8 cellular contexts compared by ENCODE assay signal in the genomic region with DNA sequence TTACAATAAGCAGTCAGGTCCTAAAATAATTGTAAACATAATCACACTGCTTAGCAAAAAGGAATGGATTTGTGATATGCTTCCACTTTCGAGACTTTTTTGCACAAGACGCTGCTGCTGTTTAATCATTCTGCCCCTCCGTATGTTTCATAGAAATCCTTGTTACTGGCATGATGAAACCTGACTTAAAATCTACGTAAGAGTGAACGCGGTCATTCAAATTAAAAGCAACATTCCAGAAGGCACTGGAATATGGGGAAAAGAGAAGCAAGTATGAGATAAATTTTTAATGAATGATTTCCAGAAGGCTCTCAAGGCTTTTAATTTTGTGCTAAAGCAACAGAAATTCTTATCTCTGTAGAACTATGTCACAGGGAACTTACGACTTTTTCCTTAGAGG. TPM values are rescaled to one million over a fixed set of nuclear protein-coding genes. Genes with fewer than 3 reads are reported as not detected.
DNase-seq lines count a peak whose midpoint lies in the region; ATAC-seq, FAIRE-seq and TF ChIP-seq lines count a peak whose summit lies in the region.

No MANE protein-coding gene starts in this region.

- ATAC-seq in Right ventricle myocardium inferior = no peak
- ATAC-seq in GM12878 = no peak
- no peak for ATAC-seq in lower lobe of right lung
- no peak for ATAC-seq in HG03039 (IDR thresholded peaks at IDR 0.05; ENCODE audit: unreplicated experiment)

- peaks cover 0 to 37% of the 10 kb centered on the region in 2 donors for H3K4me1 ChIP-seq in right atrium auricular region
- peaks cover 10% of the 10 kb centered on the region for H3K4me1 ChIP-seq in GM12878 (ENCODE audit: control insufficient read depth, insufficient read depth, low read length)
- H3K4me1 ChIP-seq in lower lobe of right lung = peaks cover 47% of the 10 kb centered on the region
- H3K4me1 ChIP-seq in vagina = peaks cover 51% of the 10 kb centered on the region

- POLR2A ChIA-PET in GM12878 (lab: Charles Lee) = interaction anchor here (1.0 kb wide), 1 partner anchor 43 kb away, joined by 8 read pairs; the partner anchor contains the start of gene CDKN3

- BruUV-seq in GM12878 (replicated peaks; lab: Mats Ljungman, UMichigan) = TSS peak; percentile 57

- H3K4me3 ChIP-seq in right atrium auricular region (peak overlapping the region; percentile 67 to 72), GM12878 (peak overlapping the region; percentile 72), lower lobe of right lung (peak overlapping the region; percentile 70), vagina (peak overlapping the region; percentile 66 to 96)

- no peaks in the 10 kb centered on the region for H4K20me1 ChIP-seq in GM12878 (ENCODE audit: control insufficient read depth, insufficient read depth)

- no peak for FAIRE-seq in GM12878 (lab: Jason Lieb, UNC)

- WGBS in GM12878 (ENCODE audit: insufficient coverage, insufficient replicate concordance, low lambda C conversion rate, missing lambda C conversion rate) = 72% methylated on average over 7 of the region's 7 CpGs

- in situ Hi-C loops in GM12878 (cut with MboI) = no loop called here

- H3K9me3 ChIP-seq in right atrium auricular region (no peaks in the 10 kb centered on the region), GM12878 (replicated peaks; ENCODE audit: control insufficient read depth, insufficient read depth, low read length) (no peaks in the 10 kb centered on the region; the same call in 2 of the 3 replicates), lower lobe of right lung (no peaks in the 10 kb centered on the region), vagina (no peaks in the 10 kb centered on the region)

- peak overlapping the region; percentile 86 for H3K4me2 ChIP-seq in GM12878 (ENCODE audit: control insufficient read depth, insufficient read depth)

- SMC1A ChIA-PET in GM12878 (lab: Charles Lee; ENCODE audit: uncharacterized antibody, unreplicated experiment) = interaction anchor here (1.9 kb wide), 1 partner anchor 44 kb away, joined by 4 read pairs; no protein-coding TSS in a partner anchor

- peaks cover 60% of the 10 kb centered on the region for H3K79me2 ChIP-seq in GM12878 (ENCODE audit: control insufficient read depth, insufficient read depth, low read length)

- CTCF ChIA-PET in GM12878 (lab: Yijun Ruan, JAX) = interaction anchor here (1.1 to 1.9 kb wide), 4 partner anchors 10 to 49 kb away, joined by 3 to 8 read pairs (median 4); partner anchors contain the start of genes CDKN3 and GMFB

- no peak for TF ChIP-seq CTCF in right atrium auricular region (IDR thresholded peaks at IDR 0.05)
- TF ChIP-seq CTCF in GM12878 (IDR thresholded peaks at IDR 0.05 in 2 of 3, conservative IDR thresholded peaks at IDR 0.05 in 1 of 3; ENCODE audit: control insufficient read depth in 2 of 3, extremely low read depth in 1 of 3, insufficient read depth in 1 of 3, low read depth in 3 of 3, low read length in 3 of 3) = no peak
- no peak for TF ChIP-seq CTCF in lower lobe of right lung (IDR thresholded peaks at IDR 0.05)
- TF ChIP-seq CTCF in vagina (IDR thresholded peaks at IDR 0.05) = no peak

- no peak for TF ChIP-seq POLR2A in GM12878 (IDR thresholded peaks at IDR 0.05; ENCODE audit: low read depth, low read length)
- TF ChIP-seq POLR2A in vagina (IDR thresholded peaks at IDR 0.05) = no peak

- H3K9ac ChIP-seq in GM12878 (ENCODE audit: control insufficient read depth, insufficient read depth, low read length) = peak overlapping the region; percentile 83

- peak overlapping the region; percentile 83 to 85 for H3K27ac ChIP-seq in right atrium auricular region
- peak overlapping the region; percentile 85 for H3K27ac ChIP-seq in GM12878 (ENCODE audit: control insufficient read depth, insufficient read depth)
- H3K27ac ChIP-seq in lower lobe of right lung = peak overlapping the region; percentile 89
- no peak overlapping the region for H3K27ac ChIP-seq in vagina

- H3K27me3 ChIP-seq in right atrium auricular region = no peaks in the 10 kb centered on the region
- H3K27me3 ChIP-seq in GM12878 (replicated peaks in 1 of 2; ENCODE audit: control insufficient read depth in 2 of 2, insufficient read depth in 2 of 2, low read length in 1 of 2) = no peaks in the 10 kb centered on the region
- H3K27me3 ChIP-seq in lower lobe of right lung (ENCODE audit: low read depth) = no peaks in the 10 kb centered on the region
- no peaks in the 10 kb centered on the region for H3K27me3 ChIP-seq in vagina

- RAD21 ChIA-PET in GM12878 (lab: Charles Lee; ENCODE audit: unreplicated experiment) = interaction anchor here (1.4 to 1.5 kb wide), 2 partner anchors 43 to 48 kb away, joined by 4 to 7 read pairs; partner anchors contain the start of genes CDKN3 and GMFB

- TF ChIP-seq RAD21 in GM12878 (IDR thresholded peaks at IDR 0.05; ENCODE audit: insufficient read depth, low read depth, low read length) = no peak

- H2AFZ ChIP-seq in GM12878 (ENCODE audit: control insufficient read depth, low read depth, low read length) = no peak overlapping the region

- no peak for DNase-seq in right atrium auricular region (ENCODE audit: low spot score)
- no peak for DNase-seq in Right ventricle myocardium inferior (ENCODE audit: missing footprints)
- no peak for DNase-seq in GM12878 (ENCODE audit: low read depth, low spot score)
- no peak for DNase-seq in lower lobe of right lung
- no peak for DNase-seq in vagina (ENCODE audit: extremely low spot score in 2 of 2)
- DNase-seq in ecto neural progenitor cell (ENCODE audit: low spot score) = no peak
- no peak for DNase-seq in putamen (ENCODE audit: low spot score)

- intact Hi-C loops in Right ventricle myocardium inferior (cut with DNase I) (loop anchor here (2.0 kb wide), 1 partner anchor 49 kb away; the partner anchor contains the start of gene GMFB), GM12878 (cut with micrococcal nuclease; ENCODE audit: unreplicated experiment) (loop anchor here (2.0 kb wide), 1 partner anchor 49 kb away; the partner anchor contains the start of gene GMFB), lower lobe of right lung (cut with DNase I) (no loop called here), vagina (cut with DNase I) (no loop called here)

- no peaks in the 10 kb centered on the region for H3K36me3 ChIP-seq in right atrium auricular region
- no peaks in the 10 kb centered on the region for H3K36me3 ChIP-seq in GM12878 (ENCODE audit: control insufficient read depth in 2 of 2, insufficient read depth in 2 of 2, low read length in 1 of 2)
- H3K36me3 ChIP-seq in lower lobe of right lung = no peaks in the 10 kb centered on the region
- H3K36me3 ChIP-seq in vagina = no peaks in the 10 kb centered on the region

- no peak for TF ChIP-seq EP300 in GM12878 (IDR thresholded peaks at IDR 0.05; ENCODE audit: borderline replicate concordance in 1 of 2, control insufficient read depth in 1 of 2, low read depth in 2 of 2, low read length in 2 of 2)

RNA-seq across cellular contexts. Expression of gene CNIH1, which starts 1.1 kb away (rescaled TPM):
- 100 to 1,000 TPM; 132 to 134 TPM for total RNA-seq in right atrium auricular region
- total RNA-seq in Right ventricle myocardium inferior = 86.8 TPM
- 24.5 and 25.7 TPM in 2 replicates for total RNA-seq in GM12878 (2013; cell fraction: nucleolus; rRNA removed)
- total RNA-seq in GM12878 (2014; rRNA removed) = 48.9 and 51.9 TPM in 2 replicates
- total RNA-seq in GM12878 (2014; rRNA removed; fragmentation: Illumina TruSeq; extraction: Trizol) = 56.9 and 60.8 TPM in 2 replicates
- 64.5 and 66.0 TPM in 2 replicates for total RNA-seq in GM12878 (2021)
- 14.5 TPM for polyA plus RNA-seq in GM12878 (2011; ENCODE audit: low read depth)
- 202 and 230 TPM in 2 replicates for polyA plus RNA-seq in GM12878 (2011; rRNA removed)
- 124 and 261 TPM in 2 replicates for polyA plus RNA-seq in GM12878 (2011; cell fraction: cytosol; rRNA removed)
- polyA plus RNA-seq in GM12878 (2011; cell fraction: nucleus; rRNA removed) = 24.5 and 41.0 TPM in 2 replicates
- 67.9 and 102 TPM in 2 replicates for polyA plus RNA-seq in GM12878 (2012)
- 97.0 and 109 TPM in 2 replicates for polyA plus RNA-seq in GM12878 (2014; fragmentation: Illumina TruSeq; extraction: Trizol)
- 100 to 1,000 TPM; 206 to 274 TPM for polyA plus RNA-seq in GM12878 (2014; fragmentation: Nextera tagmentation; extraction: Ambion mirVana)
- polyA plus RNA-seq in GM12878 (2014; rRNA removed) = 73.1 and 86.2 TPM in 2 replicates
- 100 to 1,000 TPM; 110 to 112 TPM for polyA plus RNA-seq in GM12878 (2016; fragmentation: Nextera tagmentation; extraction: Ambion mirVana)
- polyA minus RNA-seq in GM12878 (2011; rRNA and poly(A)+ RNA removed) = 145 and 152 TPM in 2 replicates
- polyA minus RNA-seq in GM12878 (2011; cell fraction: cytosol; rRNA and poly(A)+ RNA removed) = 62.3 and 73.7 TPM in 2 replicates
- 10.0 and 18.3 TPM in 2 replicates for polyA minus RNA-seq in GM12878 (2011; cell fraction: nucleus; rRNA and poly(A)+ RNA removed)
- 101 TPM for total RNA-seq in lower lobe of right lung
- total RNA-seq in vagina = 124 TPM

RNA-seq across cellular contexts. Expression of gene CDKN3, which starts 43.2 kb away (rescaled TPM):
- total RNA-seq in right atrium auricular region (10 to 100 TPM in 1 of 2 donors, 1 to 10 TPM in 1; 3.6 to 11.1 TPM), Right ventricle myocardium inferior (4.7 TPM), GM12878 (2014; rRNA removed) (71.0 and 86.9 TPM in 2 replicates), GM12878 (2014; rRNA removed; fragmentation: Illumina TruSeq; extraction: Trizol) (99.5 and 99.6 TPM in 2 replicates), GM12878 (2021) (54.9 and 61.8 TPM in 2 replicates), lower lobe of right lung (1.9 TPM), vagina (6.6 TPM)
- 5.0 and 6.6 TPM in 2 replicates for total RNA-seq in GM12878 (2013; cell fraction: nucleolus; rRNA removed)
- 37.1 TPM for polyA plus RNA-seq in GM12878 (2011; ENCODE audit: low read depth)
- polyA plus RNA-seq in GM12878 (2011; rRNA removed) (111 and 155 TPM in 2 replicates), GM12878 (2014; fragmentation: Illumina TruSeq; extraction: Trizol) (111 and 118 TPM in 2 replicates), GM12878 (2014; fragmentation: Nextera tagmentation; extraction: Ambion mirVana) (100 to 1,000 TPM; 173 to 197 TPM), GM12878 (2014; rRNA removed) (63.4 and 97.0 TPM in 2 replicates), GM12878 (2016; fragmentation: Nextera tagmentation; extraction: Ambion mirVana) (100 to 1,000 TPM; 149 to 167 TPM)
- 51.6 and 62.4 TPM in 2 replicates for polyA plus RNA-seq in GM12878 (2011; cell fraction: cytosol; rRNA removed)
- polyA plus RNA-seq in GM12878 (2011; cell fraction: nucleus; rRNA removed) = 27.7 and 33.5 TPM in 2 replicates
- 42.5 and 53.2 TPM in 2 replicates for polyA plus RNA-seq in GM12878 (2012)
- 26.8 and 49.6 TPM in 2 replicates for polyA minus RNA-seq in GM12878 (2011; rRNA and poly(A)+ RNA removed)
- 15.2 and 18.8 TPM in 2 replicates for polyA minus RNA-seq in GM12878 (2011; cell fraction: cytosol; rRNA and poly(A)+ RNA removed)
- 8.0 and 10.0 TPM in 2 replicates for polyA minus RNA-seq in GM12878 (2011; cell fraction: nucleus; rRNA and poly(A)+ RNA removed)

RNA-seq across cellular contexts. Expression of gene GMFB, which starts 48.7 kb away (rescaled TPM):
- 10 to 100 TPM; 28.0 to 29.4 TPM for total RNA-seq in right atrium auricular region
- total RNA-seq in Right ventricle myocardium inferior = 24.9 TPM
- 92.7 and 93.3 TPM in 2 replicates for total RNA-seq in GM12878 (2013; cell fraction: nucleolus; rRNA removed)
- total RNA-seq in GM12878 (2014; rRNA removed) = 42.4 and 63.9 TPM in 2 replicates
- 58.2 and 59.7 TPM in 2 replicates for total RNA-seq in GM12878 (2014; rRNA removed; fragmentation: Illumina TruSeq; extraction: Trizol)
- total RNA-seq in GM12878 (2021) = 51.3 and 52.5 TPM in 2 replicates
- polyA plus RNA-seq in GM12878 (2011; ENCODE audit: low read depth) = 9.1 TPM
- polyA plus RNA-seq in GM12878 (2011; rRNA removed) = 32.8 and 56.3 TPM in 2 replicates
- 6.9 and 8.2 TPM in 2 replicates for polyA plus RNA-seq in GM12878 (2011; cell fraction: cytosol; rRNA removed)
- polyA plus RNA-seq in GM12878 (2011; cell fraction: nucleus; rRNA removed) = 14.8 and 15.0 TPM in 2 replicates
- 18.4 and 22.7 TPM in 2 replicates for polyA plus RNA-seq in GM12878 (2012)
- polyA plus RNA-seq in GM12878 (2014; fragmentation: Illumina TruSeq; extraction: Trizol) = 50.2 and 69.5 TPM in 2 replicates
- 10 to 100 TPM; 29.8 to 51.9 TPM for polyA plus RNA-seq in GM12878 (2014; fragmentation: Nextera tagmentation; extraction: Ambion mirVana)
- 29.3 and 32.8 TPM in 2 replicates for polyA plus RNA-seq in GM12878 (2014; rRNA removed)
- polyA plus RNA-seq in GM12878 (2016; fragmentation: Nextera tagmentation; extraction: Ambion mirVana) = 10 to 100 TPM; 68.0 to 71.0 TPM
- 21.4 and 23.6 TPM in 2 replicates for polyA minus RNA-seq in GM12878 (2011; rRNA and poly(A)+ RNA removed)
- 5.5 and 9.7 TPM in 2 replicates for polyA minus RNA-seq in GM12878 (2011; cell fraction: cytosol; rRNA and poly(A)+ RNA removed)
- polyA minus RNA-seq in GM12878 (2011; cell fraction: nucleus; rRNA and poly(A)+ RNA removed) = 22.6 and 26.9 TPM in 2 replicates
- total RNA-seq in lower lobe of right lung = 41.4 TPM
- total RNA-seq in vagina = 24.1 TPM

Comparison
In these comparisons a context has a peak if more than half of its experiments do, and no peak if none do; other contexts are left out.
1. intact Hi-C loops: an anchor here in Right ventricle myocardium inferior (2.0 kb wide) and GM12878 (2.0 kb wide); none called in lower lobe of right lung and vagina.